ENCODE assay signal across 1 cellular context in genomic region chr10:67969875-67970274, GRCh38.
TF ChIP-seq lines count a peak whose summit lies in the region.

No MANE protein-coding gene starts in this region.

TF ChIP-seq in GM12878, 131 proteins besides CTCF, POLR2A, EP300 and RAD21 (continued from another document):
- TF ChIP-seq IRF3 (IDR thresholded peaks at IDR 0.05) (no peak), MAX (IDR thresholded peaks at IDR 0.05; ENCODE audit: low read depth, low read length) (no peak), NBN (IDR thresholded peaks at IDR 0.05) (no peak), ZBTB33 (IDR thresholded peaks at IDR 0.05) (no peak), MYB (IDR thresholded peaks at IDR 0.05; ENCODE audit: borderline replicate concordance, low read depth, low read length) (no peak), BACH1 (IDR thresholded peaks at IDR 0.05; ENCODE audit: borderline replicate concordance) (no peak), NRF1 (conservative IDR thresholded peaks at IDR 0.05; ENCODE audit: low read depth, low read length) (no peak), ZNF207 (IDR thresholded peaks at IDR 0.05; ENCODE audit: borderline replicate concordance) (no peak), ELK1 (IDR thresholded peaks at IDR 0.05; ENCODE audit: low read depth, low read length) (no peak)
